In genomic region chr7:139647812-139648616, GRCh38 we compare ENCODE assay signal across 11 cellular contexts.
A peak's percentile ranks its signal among the peaks of the same experiment; 100 is the strongest.
DNase-seq lines count a peak whose midpoint lies in the region; ATAC-seq and TF ChIP-seq lines count a peak whose summit lies in the region.
"Had no signal": no experiment of that assay in that cellular context is flagged by ENCODE, and none has a peak within 500 bp of the region (broad histone marks: within the 10 kb centered on the region; RNA-seq: fewer than 3 reads in every experiment).

No MANE protein-coding gene starts in this region.

- no peaks in the 10 kb centered on the region for H3K36me3 Mint-ChIP-seq in activated CD8-positive, alpha-beta memory T cell treated with anti-CD3 and anti-CD28 coated beads, Interleukin-2, amount 10 ng/mL, durations not matched to agents 7 days and 5 days
- H3K36me3 Mint-ChIP-seq in activated CD8-positive, alpha-beta T cell treated with anti-CD3 and anti-CD28 coated beads, Interleukin-2, amount 10 ng/mL, durations not matched to agents 7 days and 5 days (ENCODE audit: low read depth), result no peaks in the 10 kb centered on the region

- no peaks in the 10 kb centered on the region for H3K9me3 Mint-ChIP-seq in activated CD8-positive, alpha-beta memory T cell treated with anti-CD3 and anti-CD28 coated beads, Interleukin-2, amount 10 ng/mL, durations not matched to agents 7 days and 5 days (ENCODE audit: low read depth)
- H3K9me3 Mint-ChIP-seq in activated CD8-positive, alpha-beta T cell treated with anti-CD3 and anti-CD28 coated beads, Interleukin-2, amount 10 ng/mL, durations not matched to agents 7 days and 5 days (ENCODE audit: insufficient read depth), result no peaks in the 10 kb centered on the region

- no peak overlapping the region for H2BK5ac ChIP-seq in neuronal stem cell (ENCODE audit: low read length)

- peaks cover 5 to 24% (median 14%) of the 10 kb centered on the region in 4 donors for H3K36me3 ChIP-seq in stomach
- peaks cover 3 to 13% of the 10 kb centered on the region in 2 donors for H3K36me3 ChIP-seq in neuronal stem cell (replicated peaks in 1 of 2; ENCODE audit: control insufficient read depth in 2 of 2, insufficient read depth in 2 of 2, low read length in 2 of 2)

- POLR2A ChIA-PET in activated CD8-positive, alpha-beta T cell treated with anti-CD3 and anti-CD28 coated beads, Interleukin-2, amount 10 ng/mL, durations not matched to agents 7 days and 5 days (lab: Charles Lee), result no interaction called here

- no peak overlapping the region for H2BK120ac ChIP-seq in neuronal stem cell (ENCODE audit: low read depth, low read length)

- no peak overlapping the region for H3K23ac ChIP-seq in neuronal stem cell (ENCODE audit: low read depth, low read length, poor library complexity)

- no peak overlapping the region for H2AFZ ChIP-seq in neuronal stem cell (ENCODE audit: low read length)

- no peak for TF ChIP-seq CTCF in stomach (IDR thresholded peaks at IDR 0.05)

- H2BK12ac ChIP-seq in neuronal stem cell (ENCODE audit: low read length), result no peak overlapping the region

- peaks cover 6% of the 10 kb centered on the region for H3K79me1 ChIP-seq in neuronal stem cell (ENCODE audit: low read depth, low read length)

- peak overlapping the region; percentile 16 for H3K27ac Mint-ChIP-seq in activated CD8-positive, alpha-beta memory T cell treated with anti-CD3 and anti-CD28 coated beads, Interleukin-2, amount 10 ng/mL, durations not matched to agents 7 days and 5 days
- H3K27ac Mint-ChIP-seq in activated CD8-positive, alpha-beta T cell treated with anti-CD3 and anti-CD28 coated beads, Interleukin-2, amount 10 ng/mL, durations not matched to agents 7 days and 5 days, result peak overlapping the region; percentile 10

- no peak overlapping the region for H2BK15ac ChIP-seq in neuronal stem cell (ENCODE audit: low read length)

- peaks cover 49 to 78% (median 74%) of the 10 kb centered on the region in 4 donors for H3K4me1 ChIP-seq in stomach
- H3K4me1 ChIP-seq in neuronal stem cell (ENCODE audit: control insufficient read depth in 2 of 2, insufficient read depth in 1 of 2, low read depth in 1 of 2, low read length in 2 of 2), result peaks cover 18 to 27% of the 10 kb centered on the region in 2 donors

- no peak overlapping the region for H3K18ac ChIP-seq in neuronal stem cell (ENCODE audit: low read length)

- no peak overlapping the region for H3K4me2 ChIP-seq in neuronal stem cell (ENCODE audit: insufficient read depth, low read length, poor library complexity, severe bottlenecking)

- H3K4ac ChIP-seq in neuronal stem cell (ENCODE audit: low read length), result no peak overlapping the region

- TF ChIP-seq EP300 in stomach (IDR thresholded peaks at IDR 0.05), result no peak

- H3K27me3 Mint-ChIP-seq in activated CD8-positive, alpha-beta memory T cell treated with anti-CD3 and anti-CD28 coated beads, Interleukin-2, amount 10 ng/mL, durations not matched to agents 7 days and 5 days, result no peaks in the 10 kb centered on the region
- no peaks in the 10 kb centered on the region for H3K27me3 Mint-ChIP-seq in activated CD8-positive, alpha-beta T cell treated with anti-CD3 and anti-CD28 coated beads, Interleukin-2, amount 10 ng/mL, durations not matched to agents 7 days and 5 days (ENCODE audit: low read depth)

- H4K91ac ChIP-seq in neuronal stem cell (ENCODE audit: low read depth, low read length, poor library complexity), result no peak overlapping the region

- intact Hi-C loops in stomach (cut with DNase I; ENCODE audit: low total_unique reads), result no loop called here

- TF ChIP-seq POLR2A in stomach (IDR thresholded peaks at IDR 0.05), result no peak

- CTCF ChIA-PET in activated CD8-positive, alpha-beta memory T cell treated with anti-CD3 and anti-CD28 coated beads, Interleukin-2, amount 10 ng/mL, durations not matched to agents 7 days and 5 days (lab: Charles Lee), result interaction anchor here (0.9 to 5.0 kb wide), 19 partner anchors 11 to 657 kb away, joined by 3 to 63 read pairs (median 4); partner anchors contain the start of gene HIPK2
- CTCF ChIA-PET in activated CD8-positive, alpha-beta T cell treated with anti-CD3 and anti-CD28 coated beads, Interleukin-2, amount 10 ng/mL, durations not matched to agents 7 days and 5 days (lab: Charles Lee), result interaction anchor here (0.9 to 4.9 kb wide), 26 partner anchors 11 to 372 kb away, joined by 3 to 103 read pairs (median 6); no protein-coding TSS in a partner anchor

- H3K4me3 Mint-ChIP-seq in activated CD8-positive, alpha-beta memory T cell treated with anti-CD3 and anti-CD28 coated beads, Interleukin-2, amount 10 ng/mL, durations not matched to agents 7 days and 5 days, result no peak overlapping the region
- H3K4me3 Mint-ChIP-seq in activated CD8-positive, alpha-beta T cell treated with anti-CD3 and anti-CD28 coated beads, Interleukin-2, amount 10 ng/mL, durations not matched to agents 7 days and 5 days, result peak overlapping the region; percentile 20

- 44 to 61% (median 50%) methylated on average over 12 of the region's 12 CpGs for whole genome bisulfite sequencing in stomach, 5 donors
- WGBS in neuronal stem cell (ENCODE audit: extremely low coverage in 2 of 2, insufficient read length in 2 of 2, insufficient replicate concordance in 1 of 2), 2 donors, result no CpG with 5 or more reads among the region's 12 CpGs

- no peak for DNase-seq in activated CD8-positive, alpha-beta memory T cell treated with anti-CD3 and anti-CD28 coated beads, Interleukin-2, amount 10 ng/mL, durations not matched to agents 7 days and 5 days
- DNase-seq in activated CD8-positive, alpha-beta memory T cell treated with anti-CD3 and anti-CD28 coated beads, Interleukin-2, amount 50 U/mL, for 4 hours, result no peak
- no peak for DNase-seq in activated CD8-positive, alpha-beta T cell treated with anti-CD3 and anti-CD28 coated beads, Interleukin-2, amount 10 ng/mL, durations not matched to agents 7 days and 5 days
- DNase-seq in kidney tubule cell (ENCODE audit: low spot score) (peak; percentile 40), stomach (no peak), NCI-H128 (lab: John Stamatoyannopoulos, UW; ENCODE audit: unreplicated experiment) (no peak), neuronal stem cell (ENCODE audit: low spot score) (no peak), NCI-H2171 treated with DMSO at 0.1 percent for 48 hours (lab: John Stamatoyannopoulos, UW) (no peak)
- DNase-seq: NCI-H446, T1000 had no signal

- H3K4me3 ChIP-seq in stomach (peak overlapping the region in 1 of 4 donors; percentile 16), neuronal stem cell (ENCODE audit: low read length in 2 of 2) (no peak overlapping the region)

- H3K14ac ChIP-seq in neuronal stem cell (ENCODE audit: low read length), result no peak overlapping the region

- no peak overlapping the region for H2AK5ac ChIP-seq in neuronal stem cell (ENCODE audit: low read depth, low read length)

- peak overlapping the region; percentile 51 to 88 (median 71) for H3K27ac ChIP-seq in stomach
- H3K27ac ChIP-seq in neuronal stem cell (replicated peaks; ENCODE audit: low read length), result no peak overlapping the region
- H3K27ac ChIP-seq: C4-2B had no signal

- H3K27me3 ChIP-seq in stomach (no peaks in the 10 kb centered on the region), neuronal stem cell (ENCODE audit: control insufficient read depth in 3 of 3, insufficient read depth in 3 of 3, low read depth in 1 of 3, low read length in 3 of 3) (peaks cover 0 to 2% (median 0%) of the 10 kb centered on the region in 3 experiments)

- no peak overlapping the region for H3K9ac ChIP-seq in neuronal stem cell (ENCODE audit: low read depth, low read length, poor library complexity)

- H3K4me1 Mint-ChIP-seq in activated CD8-positive, alpha-beta memory T cell treated with anti-CD3 and anti-CD28 coated beads, Interleukin-2, amount 10 ng/mL, durations not matched to agents 7 days and 5 days, result peaks cover 45% of the 10 kb centered on the region
- H3K4me1 Mint-ChIP-seq in activated CD8-positive, alpha-beta T cell treated with anti-CD3 and anti-CD28 coated beads, Interleukin-2, amount 10 ng/mL, durations not matched to agents 7 days and 5 days (ENCODE audit: low read depth), result peaks cover 49% of the 10 kb centered on the region

- H4K8ac ChIP-seq in neuronal stem cell (ENCODE audit: low read depth, low read length), result no peak overlapping the region

- H3K9me3 ChIP-seq in stomach, result no peaks in the 10 kb centered on the region
- H3K9me3 ChIP-seq in neuronal stem cell (replicated peaks in 1 of 2; ENCODE audit: control insufficient read depth in 2 of 2, insufficient read depth in 1 of 2, low read depth in 1 of 2, low read length in 2 of 2), result no peaks in the 10 kb centered on the region

- ATAC-seq in activated CD8-positive, alpha-beta memory T cell treated with anti-CD3 and anti-CD28 coated beads, Interleukin-2, amount 10 ng/mL, durations not matched to agents 7 days and 5 days, result no peak
- no peak for ATAC-seq in activated CD8-positive, alpha-beta T cell treated with anti-CD3 and anti-CD28 coated beads, Interleukin-2, amount 10 ng/mL, durations not matched to agents 7 days and 5 days
